19 cellular contexts compared by ENCODE assay signal in genomic region chr5:39783756-39784421, GRCh38.
A peak's percentile ranks its signal among the peaks of the same experiment; 100 is the strongest.
DNase-seq lines count a peak whose midpoint lies in the region; ATAC-seq and TF ChIP-seq lines count a peak whose summit lies in the region.
"Had no signal": no experiment of that assay in that cellular context is flagged by ENCODE, and none has a peak within 500 bp of the region (broad histone marks: within the 10 kb centered on the region; RNA-seq: fewer than 3 reads in every experiment).

No MANE protein-coding gene starts in this region.

- no peak overlapping the region for H3K9ac ChIP-seq in GM23248

- peaks cover 10% of the 10 kb centered on the region for H3F3A ChIP-seq in GM23248 (ENCODE audit: insufficient read depth)

- H3K9me3 ChIP-seq in GM23248 (ENCODE audit: low read depth): no peaks in the 10 kb centered on the region
- H3K9me3 ChIP-seq: BE2C, HAP-1, Peyer's patch, upper lobe of left lung had no signal

- ATAC-seq in HG03108 (IDR thresholded peaks at IDR 0.05; ENCODE audit: unreplicated experiment) (no peak), HG02763 (IDR thresholded peaks at IDR 0.05; ENCODE audit: unreplicated experiment) (no peak)
- ATAC-seq in stimulated activated naive CD8-positive, alpha-beta T cell treated with anti-CD3 and anti-CD28 coated beads, Interleukin-15, amount 100 ng/mL, for 72 hours: no peak
- ATAC-seq: WTC11 had no signal

- H3K27me3 ChIP-seq in GM23248 (replicated peaks; ENCODE audit: insufficient read depth): no peaks in the 10 kb centered on the region
- H3K27me3 ChIP-seq: BE2C, cardiac muscle cell, Peyer's patch, upper lobe of left lung had no signal

- H3K27ac ChIP-seq in GM23248: no peak overlapping the region
- H3K27ac ChIP-seq: cardiac muscle cell, Peyer's patch, upper lobe of left lung had no signal

- H3K27me3 Mint-ChIP-seq in stimulated activated naive CD8-positive, alpha-beta T cell treated with anti-CD3 and anti-CD28 coated beads, Interleukin-15, amount 100 ng/mL, for 72 hours: peaks cover 14% of the 10 kb centered on the region

- peaks cover 32% of the 10 kb centered on the region for H3K4me1 ChIP-seq in GM23248 (ENCODE audit: insufficient read depth)
- H3K4me1 ChIP-seq: BE2C, HAP-1, Peyer's patch, upper lobe of left lung had no signal

- no peaks in the 10 kb centered on the region for H3K4me1 Mint-ChIP-seq in stimulated activated naive CD8-positive, alpha-beta T cell treated with anti-CD3 and anti-CD28 coated beads, Interleukin-15, amount 100 ng/mL, for 72 hours
- H3K4me1 Mint-ChIP-seq: activated naive CD4-positive, alpha-beta T cell treated with anti-CD3 and anti-CD28 coated beads, Interleukin-2, amount 50 U/mL, for 24 hours had no signal

- DNase-seq in ELR (ENCODE audit: low read depth) (peak; percentile 27), GM23248 (peak; percentile 78), LHCN-M2 (ENCODE audit: low read depth) (peak; percentile 76), foreskin fibroblast (peak; percentile 60 to 79), activated gamma-delta T cell treated with Interleukin-2 at 50 U/mL for 16 hours (no peak)
- DNase-seq in stimulated activated naive CD8-positive, alpha-beta T cell treated with anti-CD3 and anti-CD28 coated beads, Interleukin-15, amount 100 ng/mL, for 72 hours: no peak
- DNase-seq: BE2C; NCI-H1105 treated with DMSO at 0.1 percent for 48 hours; NCI-H446 treated with DMSO at 0.1 percent for 48 hours; Peyer's patch; stimulated activated CD4-positive, alpha-beta T cell treated with anti-CD3 and anti-CD28 coated beads, Interleukin-1b, Interleukin-23, amount 100 ng/mL, for 48 hours; stimulated activated CD8-positive, alpha-beta memory T cell treated with anti-CD3 and anti-CD28 coated beads, Interleukin-4, amount 100 ng/mL, for 48 hours; upper lobe of left lung had no signal

- H3K27ac Mint-ChIP-seq in stimulated activated naive CD8-positive, alpha-beta T cell treated with anti-CD3 and anti-CD28 coated beads, Interleukin-15, amount 100 ng/mL, for 72 hours: no peak overlapping the region
- H3K27ac Mint-ChIP-seq: activated naive CD4-positive, alpha-beta T cell treated with anti-CD3 and anti-CD28 coated beads, Interleukin-2, amount 50 U/mL, for 24 hours; WTC11 had no signal

- no peaks in the 10 kb centered on the region for H3K79me2 ChIP-seq in GM23248 (ENCODE audit: insufficient read depth)

- peaks cover 5 to 8% of the 10 kb centered on the region in 2 donors for H3K9me3 Mint-ChIP-seq in stimulated activated naive CD8-positive, alpha-beta T cell treated with anti-CD3 and anti-CD28 coated beads, Interleukin-15, amount 100 ng/mL, for 72 hours
- H3K9me3 Mint-ChIP-seq: activated naive CD4-positive, alpha-beta T cell treated with anti-CD3 and anti-CD28 coated beads, Interleukin-2, amount 50 U/mL, for 24 hours had no signal

- in situ Hi-C loops in GM23248 (cut with MboI): no loop called here

- no peaks in the 10 kb centered on the region for H3K36me3 ChIP-seq in GM23248 (ENCODE audit: low read depth)
- H3K36me3 ChIP-seq: BE2C, cardiac muscle cell, HAP-1, Peyer's patch, upper lobe of left lung had no signal

- H3K4me3 ChIP-seq in GM23248 (no peak overlapping the region), foreskin fibroblast (ENCODE audit: low read depth in 1 of 2, low read length in 2 of 2) (no peak overlapping the region)
- H3K4me3 ChIP-seq: cardiac muscle cell, HAP-1, Peyer's patch, upper lobe of left lung had no signal

- no peak overlapping the region for H3K4me3 Mint-ChIP-seq in stimulated activated naive CD8-positive, alpha-beta T cell treated with anti-CD3 and anti-CD28 coated beads, Interleukin-15, amount 100 ng/mL, for 72 hours
- H3K4me3 Mint-ChIP-seq: activated naive CD4-positive, alpha-beta T cell treated with anti-CD3 and anti-CD28 coated beads, Interleukin-2, amount 50 U/mL, for 24 hours; WTC11 had no signal

- no peak for TF ChIP-seq CTCF in foreskin fibroblast (IDR thresholded peaks at IDR 0.05; ENCODE audit: low read depth, low read length)

- H2AFZ ChIP-seq in GM23248: no peak overlapping the region

- peak overlapping the region; percentile 51 for H3K4me2 ChIP-seq in GM23248 (ENCODE audit: unreplicated experiment)

- no peaks in the 10 kb centered on the region for H3K9me2 ChIP-seq in GM23248 (ENCODE audit: insufficient read depth)

- no peaks in the 10 kb centered on the region for H4K20me1 ChIP-seq in GM23248 (ENCODE audit: insufficient read depth)

- WGBS in GM23248 (ENCODE audit: low coverage in 1 of 2, low lambda C conversion rate in 2 of 2, missing lambda C conversion rate in 2 of 2), 2 experiments: 25 to 36% methylated on average over 3 of the region's 3 CpGs

Comparison
In these comparisons a context has a peak if more than half of its experiments do, and no peak if none do; other contexts are left out.
1. DNase-seq: peak in ELR (single experiment), GM23248 (single experiment), LHCN-M2 (single experiment) and foreskin fibroblast (2 of 2); none in activated gamma-delta T cell treated with Interleukin-2 at 50 U/mL for 16 hours (single experiment) and stimulated activated naive CD8-positive, alpha-beta T cell treated with anti-CD3 and anti-CD28 coated beads, Interleukin-15, amount 100 ng/mL, for 72 hours (0 of 2).